In genomic region chr16:3058173-3059030, GRCh38 we compare ENCODE assay signal across 1 cellular context.
TF ChIP-seq lines count a peak whose summit lies in the region.

No MANE protein-coding gene starts in this region.

TF ChIP-seq in GM23338, 12 proteins besides CTCF, POLR2A, EP300 and RAD21 (continued from another document):
- no peak for TF ChIP-seq NANOG (IDR thresholded peaks at IDR 0.05; ENCODE audit: borderline replicate concordance)
- TF ChIP-seq ETS1 (IDR thresholded peaks at IDR 0.05), result no peak
- TF ChIP-seq ZNF331 (CRISPR knock-in tag; IDR thresholded peaks at IDR 0.05; ENCODE audit: low read depth), result no peak
- no peak for TF ChIP-seq EZH2phosphoT487 (IDR thresholded peaks at IDR 0.05; ENCODE audit: unreplicated experiment)
- TF ChIP-seq CREB1 (CRISPR knock-in tag; IDR thresholded peaks at IDR 0.05; ENCODE audit: low read depth), result no peak
- TF ChIP-seq ZNF114 (CRISPR knock-in tag; IDR thresholded peaks at IDR 0.05), result no peak
- TF ChIP-seq POLR2AphosphoS5 (IDR thresholded peaks at IDR 0.05; ENCODE audit: low read depth), result 0 out of 2 replicates have a peak, but pooled peaks have one; percentile 24
